In genomic region chr5:74257645-74258328, GRCh38 we compare ENCODE assay signal across 9 cellular contexts.
A peak's percentile ranks its signal among the peaks of the same experiment; 100 is the strongest.
DNase-seq lines count a peak whose midpoint lies in the region; ATAC-seq and TF ChIP-seq lines count a peak whose summit lies in the region.
"Had no signal": no experiment of that assay in that cellular context is flagged by ENCODE, and none has a peak within 500 bp of the region (broad histone marks: within the 10 kb centered on the region; RNA-seq: fewer than 3 reads in every experiment).

No MANE protein-coding gene starts in this region.

- peaks cover 16% of the 10 kb centered on the region for H3K4me1 ChIP-seq in mucosa of stomach (ENCODE audit: control insufficient read depth, insufficient read depth, low read length)

- H3K27ac Mint-ChIP-seq in naive thymus-derived CD8-positive, alpha-beta T cell = no peak overlapping the region
- H3K27ac Mint-ChIP-seq in activated CD4-positive, alpha-beta T cell treated with anti-CD3 and anti-CD28 coated beads, Interleukin-2, amount 10 ng/mL, durations not matched to agents 7 days and 5 days = no peak overlapping the region

- ATAC-seq in naive thymus-derived CD8-positive, alpha-beta T cell = no peak

- no peaks in the 10 kb centered on the region for H3K9me3 ChIP-seq in mucosa of stomach (ENCODE audit: control insufficient read depth, low read length)

- POLR2A ChIA-PET in naive thymus-derived CD8-positive, alpha-beta T cell (lab: Charles Lee) = no interaction called here
- POLR2A ChIA-PET in activated CD4-positive, alpha-beta T cell treated with anti-CD3 and anti-CD28 coated beads, Interleukin-2, amount 10 ng/mL, durations not matched to agents 7 days and 5 days (lab: Charles Lee) = no interaction called here

- TF ChIP-seq CTCF in GM12865 (IDR thresholded peaks at IDR 0.05; ENCODE audit: insufficient read depth, low read depth, low read length, missing control alignments) = no peak
- TF ChIP-seq CTCF in choroid plexus epithelial cell (conservative IDR thresholded peaks at IDR 0.05; ENCODE audit: low read depth, low read length) = peak; percentile 11

- DNase-seq in GM12865 (ENCODE audit: low read depth) = peak; percentile 53
- DNase-seq in HuH-7 (ENCODE audit: low spot score) = peak; percentile 27
- peak; percentile 83 for DNase-seq in choroid plexus epithelial cell (ENCODE audit: low read depth)
- DNase-seq in NCI-H187 treated with DMSO at 0.1 percent for 48 hours (lab: John Stamatoyannopoulos, UW) = no peak
- no peak for DNase-seq in naive thymus-derived CD8-positive, alpha-beta T cell
- no peak for DNase-seq in NCI-H1694 treated with DMSO at 0.1 percent for 48 hours (lab: John Stamatoyannopoulos, UW)
- no peak for DNase-seq in activated CD4-positive, alpha-beta T cell treated with anti-CD3 and anti-CD28 coated beads, Interleukin-2, amount 10 ng/mL, durations not matched to agents 7 days and 5 days
- DNase-seq: DND-41 had no signal

- no peak overlapping the region for H3K4me3 Mint-ChIP-seq in naive thymus-derived CD8-positive, alpha-beta T cell
- no peak overlapping the region for H3K4me3 Mint-ChIP-seq in activated CD4-positive, alpha-beta T cell treated with anti-CD3 and anti-CD28 coated beads, Interleukin-2, amount 10 ng/mL, durations not matched to agents 7 days and 5 days

- H3K27me3 ChIP-seq in mucosa of stomach (ENCODE audit: control insufficient read depth, insufficient read depth, low read length) = no peaks in the 10 kb centered on the region

- H3K4me3 ChIP-seq in GM12865 (ENCODE audit: low read depth, low read length) (no peak overlapping the region), choroid plexus epithelial cell (ENCODE audit: low read depth, low read length) (no peak overlapping the region), mucosa of stomach (ENCODE audit: low read length) (no peak overlapping the region)

- CTCF ChIA-PET in activated CD4-positive, alpha-beta T cell treated with anti-CD3 and anti-CD28 coated beads, Interleukin-2, amount 10 ng/mL, durations not matched to agents 7 days and 5 days (lab: Charles Lee) = interaction anchor here (0.7 to 1.2 kb wide), 2 partner anchors 19 to 277 kb away, joined by 3 read pairs; no protein-coding TSS in a partner anchor

- no peaks in the 10 kb centered on the region for H3K36me3 Mint-ChIP-seq in naive thymus-derived CD8-positive, alpha-beta T cell
- no peaks in the 10 kb centered on the region for H3K36me3 Mint-ChIP-seq in activated CD4-positive, alpha-beta T cell treated with anti-CD3 and anti-CD28 coated beads, Interleukin-2, amount 10 ng/mL, durations not matched to agents 7 days and 5 days (ENCODE audit: low read depth)

- H3K4me1 Mint-ChIP-seq in naive thymus-derived CD8-positive, alpha-beta T cell = peaks cover 0 to 2% (median 0%) of the 10 kb centered on the region in 4 donors
- H3K4me1 Mint-ChIP-seq in activated CD4-positive, alpha-beta T cell treated with anti-CD3 and anti-CD28 coated beads, Interleukin-2, amount 10 ng/mL, durations not matched to agents 7 days and 5 days = no peaks in the 10 kb centered on the region

- H3K9me3 Mint-ChIP-seq in naive thymus-derived CD8-positive, alpha-beta T cell = no peaks in the 10 kb centered on the region
- H3K9me3 Mint-ChIP-seq in activated CD4-positive, alpha-beta T cell treated with anti-CD3 and anti-CD28 coated beads, Interleukin-2, amount 10 ng/mL, durations not matched to agents 7 days and 5 days = no peaks in the 10 kb centered on the region

- H3K9ac ChIP-seq in mucosa of stomach (ENCODE audit: low read length) = peak overlapping the region; percentile 36

- no peaks in the 10 kb centered on the region for H3K36me3 ChIP-seq in mucosa of stomach (ENCODE audit: control insufficient read depth, insufficient read depth, low read length)

- peaks cover 3 to 25% (median 8%) of the 10 kb centered on the region in 5 donors for H3K27me3 Mint-ChIP-seq in naive thymus-derived CD8-positive, alpha-beta T cell
- peaks cover 12% of the 10 kb centered on the region for H3K27me3 Mint-ChIP-seq in activated CD4-positive, alpha-beta T cell treated with anti-CD3 and anti-CD28 coated beads, Interleukin-2, amount 10 ng/mL, durations not matched to agents 7 days and 5 days

Comparison
In these comparisons a context has a peak if more than half of its experiments do, and no peak if none do; other contexts are left out.
1. DNase-seq: peak in GM12865 (single experiment), HuH-7 (single experiment) and choroid plexus epithelial cell (single experiment); none in NCI-H187 treated with DMSO at 0.1 percent for 48 hours (single experiment), naive thymus-derived CD8-positive, alpha-beta T cell (0 of 10), NCI-H1694 treated with DMSO at 0.1 percent for 48 hours (single experiment) and activated CD4-positive, alpha-beta T cell treated with anti-CD3 and anti-CD28 coated beads, Interleukin-2, amount 10 ng/mL, durations not matched to agents 7 days and 5 days (single experiment).